In genomic region chr1:198158766-198159589, GRCh38 we compare ENCODE assay signal across 8 cellular contexts. TPM values are rescaled to one million over a fixed set of nuclear protein-coding genes. Genes with fewer than 3 reads are reported as not detected.
DNase-seq lines count a peak whose midpoint lies in the region; ATAC-seq, FAIRE-seq and TF ChIP-seq lines count a peak whose summit lies in the region.

No MANE protein-coding gene starts in this region.

- H3K9ac ChIP-seq in H1 (replicated peaks in 1 of 4; ENCODE audit: extremely low read depth in 1 of 4, low read depth in 3 of 4, low read length in 3 of 4): peak overlapping the region; percentile 43 to 96 (median 72)

- no peaks in the 10 kb centered on the region for H4K20me1 ChIP-seq in H1 (replicated peaks in 1 of 2; ENCODE audit: control insufficient read depth in 1 of 2, insufficient read depth in 2 of 2, low read length in 2 of 2)

- H2BK20ac ChIP-seq in H1 (ENCODE audit: low read length): no peak overlapping the region

- TF ChIP-seq EP300 in H1 (IDR thresholded peaks at IDR 0.05; ENCODE audit: borderline replicate concordance in 1 of 2, low read depth in 2 of 2, low read length in 2 of 2): no peak

- H2BK15ac ChIP-seq in H1 (ENCODE audit: low read length): no peak overlapping the region

- peaks cover 3% of the 10 kb centered on the region; the same call in 1 of the 2 replicates for H3K79me1 ChIP-seq in H1 (ENCODE audit: low read depth, low read length)

- H3K79me2 ChIP-seq in H1 (ENCODE audit: control insufficient read depth in 1 of 2, insufficient read depth in 2 of 2, low read length in 2 of 2): peaks cover 5 to 55% of the 10 kb centered on the region in 2 experiments; a peak in 2 of 4 replicates

- no peak overlapping the region for H3K56ac ChIP-seq in H1 (replicated peaks; ENCODE audit: insufficient read length, low read depth, low read length)

- WGBS in H1 (ENCODE audit: extremely low coverage in 1 of 2, insufficient coverage in 1 of 2, insufficient read length in 1 of 2, insufficient replicate concordance in 2 of 2, low coverage in 1 of 2, low lambda C conversion rate in 2 of 2, missing lambda C conversion rate in 1 of 2), 2 experiments: 3% methylated on average over 36 of the region's 37 CpGs; no CpG with 5 or more reads in 1 of the 2 experiments

- H3K18ac ChIP-seq in H1 (ENCODE audit: extremely low read depth, low read length): peak overlapping the region; percentile 78; the same call in 1 of the 2 replicates

- DNase-seq in Caki2 (ENCODE audit: low read depth) (peak; percentile 90), HUDEP-2 (lab: John Stamatoyannopoulos, UW; ENCODE audit: unreplicated experiment in 76 of 76) (peak in 74 of 76 experiments; percentile 26 to 88 (median 76)), NOMO-1 treated with DMSO at 0.1 percent for 48 hours (lab: John Stamatoyannopoulos, UW; ENCODE audit: unreplicated experiment) (peak; percentile 80), H1 (ENCODE audit: low read depth in 1 of 2, low spot score in 2 of 2) (peak; percentile 75 to 95), mesenteric fat pad (ENCODE audit: low spot score) (peak; percentile 94)
- DNase-seq in activated CD8-positive, alpha-beta memory T cell treated with anti-CD3 and anti-CD28 coated beads for 48 hours (ENCODE audit: low read depth in 2 of 3, low spot score in 2 of 3): peak; percentile 66 to 77 (median 73)
- peak; percentile 72 for DNase-seq in stimulated activated CD8-positive, alpha-beta memory T cell treated with anti-CD3 and anti-CD28 coated beads, Interleukin-15, amount 100 ng/mL, for 1 hour (ENCODE audit: low read depth)

- H3K4me2 ChIP-seq in H1 (ENCODE audit: insufficient read depth in 1 of 2, low read depth in 2 of 2, low read length in 2 of 2): peak overlapping the region; percentile 84 to 85

- H3K36me3 ChIP-seq in H1 (ENCODE audit: control insufficient read depth in 2 of 4, insufficient read depth in 4 of 4, low read length in 3 of 4): no peaks in the 10 kb centered on the region

- ATAC-seq in GM21423 (IDR thresholded peaks at IDR 0.05; ENCODE audit: unreplicated experiment): peak; percentile 74

- in situ Hi-C loops in Caki2 (cut with HindIII; ENCODE audit: low pct_unique_long_range_greater_than_20kb, low sequenced_read_pairs): no loop called here

- POLR2A ChIA-PET in H1 (lab: Charles Lee; ENCODE audit: partially characterized antibody): interaction anchor here (1.2 to 1.8 kb wide), 3 partner anchors 16 to 156 kb away, joined by 3 to 5 read pairs (median 3); no protein-coding TSS in a partner anchor

- no peak overlapping the region; the same call in 1 of the 2 replicates for H2AK5ac ChIP-seq in H1 (ENCODE audit: low read depth, low read length)

- CTCF ChIA-PET in H1 (lab: Charles Lee; ENCODE audit: partially characterized antibody): interaction anchor here (0.7 to 1.5 kb wide), 3 partner anchors 16 to 57 kb away, joined by 4 read pairs; no protein-coding TSS in a partner anchor

- peak overlapping the region; percentile 85; the same call in 1 of the 2 replicates for H4K8ac ChIP-seq in H1 (ENCODE audit: extremely low read depth, insufficient read depth, low read length)

- peaks cover 8% of the 10 kb centered on the region; the same call in 1 of the 2 replicates for H3K23me2 ChIP-seq in H1 (ENCODE audit: low read depth, low read length)

- H2AFZ ChIP-seq in H1 (ENCODE audit: low read length): peak overlapping the region; percentile 87

- TF ChIP-seq CTCF in H1 (IDR thresholded peaks at IDR 0.05; ENCODE audit: control extremely low read depth in 1 of 3, insufficient read depth in 1 of 3, low read depth in 1 of 3, low read length in 3 of 3): no peak

- H2BK120ac ChIP-seq in H1 (replicated peaks; ENCODE audit: low read depth, low read length): no peak overlapping the region

- no peaks in the 10 kb centered on the region for H3K9me3 ChIP-seq in H1 (ENCODE audit: insufficient read depth in 2 of 2, low read depth in 1 of 2, low read length in 1 of 2)

- no peak for TF ChIP-seq RAD21 in H1 (IDR thresholded peaks at IDR 0.05 in 1 of 2, conservative IDR thresholded peaks at IDR 0.05 in 1 of 2; ENCODE audit: low read depth in 2 of 2, low read length in 2 of 2)

- peaks cover 0 to 16% (median 6%) of the 10 kb centered on the region in 4 experiments; a peak in 6 of 7 replicates for H3K4me1 ChIP-seq in H1 (replicated peaks in 1 of 4; ENCODE audit: control insufficient read depth in 3 of 4, insufficient read depth in 4 of 4, low read length in 3 of 4)

- H3K27me3 ChIP-seq in H1 (replicated peaks in 1 of 4; ENCODE audit: control insufficient read depth in 3 of 4, extremely low read depth in 1 of 4, insufficient read depth in 3 of 4, low read length in 3 of 4): no peaks in the 10 kb centered on the region

- H3K27ac ChIP-seq in H1 (ENCODE audit: low read depth, low read length): peak overlapping the region; percentile 84

- peak overlapping the region; percentile 69 for H2BK5ac ChIP-seq in H1 (ENCODE audit: low read depth, low read length)

- TF ChIP-seq POLR2A in H1 (IDR thresholded peaks at IDR 0.05; ENCODE audit: control extremely low read depth in 1 of 2, low read depth in 2 of 2, low read length in 2 of 2): peak; percentile 78 to 96

- H4K91ac ChIP-seq in H1 (replicated peaks; ENCODE audit: insufficient read length, low read length): no peak overlapping the region

- H3K4ac ChIP-seq in H1 (replicated peaks; ENCODE audit: insufficient read length, low read depth, low read length): no peak overlapping the region

- no peak overlapping the region for H3K14ac ChIP-seq in H1 (ENCODE audit: insufficient read length)

- H4K5ac ChIP-seq in H1 (ENCODE audit: insufficient read length, low read depth, low read length): peak overlapping the region; percentile 77

- FAIRE-seq in H1 (lab: Jason Lieb, UNC): no peak

- no peak overlapping the region for H2BK12ac ChIP-seq in H1 (ENCODE audit: low read depth, low read length)

- H3K4me3 ChIP-seq in H1 (ENCODE audit: extremely low read depth in 1 of 4, insufficient read depth in 2 of 4, low read depth in 3 of 4, low read length in 4 of 4): peak overlapping the region; percentile 70 to 92 (median 78)

- H3K23ac ChIP-seq in H1 (ENCODE audit: insufficient read length): no peak overlapping the region

TF ChIP-seq in H1, 55 proteins besides CTCF, POLR2A, EP300 and RAD21 (continues in another document):
- TF ChIP-seq FOSL1 (IDR thresholded peaks at IDR 0.05; ENCODE audit: insufficient read depth, low read depth, low read length) (no peak), CBX5 (IDR thresholded peaks at IDR 0.05; ENCODE audit: low read depth, low read length) (no peak), TEAD4 (IDR thresholded peaks at IDR 0.05; ENCODE audit: low read depth, low read length) (0 out of 2 replicates have a peak, but pooled peaks have one; percentile 13), SIRT6 (IDR thresholded peaks at IDR 0.05; ENCODE audit: low read length) (no peak), SUZ12 (IDR thresholded peaks at IDR 0.05; ENCODE audit: low read length) (no peak), MAFK (IDR thresholded peaks at IDR 0.05; ENCODE audit: low read depth, low read length) (no peak), SP1 (IDR thresholded peaks at IDR 0.05; ENCODE audit: low read depth, low read length) (peak; percentile 89), CHD2 (IDR thresholded peaks at IDR 0.05; ENCODE audit: low read length) (peak; percentile 58; the same call in 1 of the 2 replicates), RNF2 (IDR thresholded peaks at IDR 0.05; ENCODE audit: borderline replicate concordance, low read depth, low read length, missing control alignments, poor library complexity, severe bottlenecking) (no peak), BRCA1 (IDR thresholded peaks at IDR 0.05; ENCODE audit: low read depth, low read length) (no peak), RBBP5 (IDR thresholded peaks at IDR 0.05; ENCODE audit: borderline replicate concordance, low read depth, low read length) (peak; percentile 59), TCF12 (IDR thresholded peaks at IDR 0.05; ENCODE audit: low read depth, low read length) (no peak), JUND (IDR thresholded peaks at IDR 0.05; ENCODE audit: low read length) (no peak), PHF8 (conservative IDR thresholded peaks at IDR 0.05; ENCODE audit: low read depth, low read length) (peak; percentile 66), ASH2L (IDR thresholded peaks at IDR 0.05; ENCODE audit: low read length) (peak; percentile 82), CEBPB (IDR thresholded peaks at IDR 0.05; ENCODE audit: low read depth, low read length) (no peak), SRF (IDR thresholded peaks at IDR 0.05; ENCODE audit: low read depth, low read length) (no peak), POU5F1 (IDR thresholded peaks at IDR 0.05; ENCODE audit: low read depth, low read length) (no peak), KDM4A (IDR thresholded peaks at IDR 0.05; ENCODE audit: low read depth, low read length, severe bottlenecking) (peak; percentile 36), GTF2F1 (IDR thresholded peaks at IDR 0.05; ENCODE audit: borderline replicate concordance, low read depth, low read length) (peak; percentile 61; the same call in 1 of the 2 replicates)

RNA-seq across cellular contexts. Expression of gene NEK7, which starts 2.2 kb away (rescaled TPM):
- 27.3 and 37.2 TPM in 2 replicates for total RNA-seq in Caki2 (2014; rRNA removed; shearing (Covaris generic); ENCODE audit: low replicate concordance)
- total RNA-seq in H1 (2021; fragmentation: NEBNext Ultra II Directional; extraction: Animal tissue kit (Norgen Biotek cat#: 25700)): 7.8 and 10.0 TPM in 2 replicates
- 3.5 and 5.1 TPM in 2 replicates for polyA plus RNA-seq in H1 (2011; rRNA removed)
- 4.9 TPM for polyA plus RNA-seq in H1 (2011; cell fraction: cytosol; rRNA removed)
- 4.8 TPM for polyA plus RNA-seq in H1 (2011; cell fraction: nucleus; rRNA removed)
- 2.9 to 3.6 TPM (median 3.3 TPM) in 4 replicates for polyA plus RNA-seq in H1 (2012, experiment 1 of 2)
- 0.33 TPM for polyA plus RNA-seq in H1 (2012, experiment 2 of 2)
- 4.0 TPM for polyA plus RNA-seq in H1 (2013, experiment 1 of 2)
- 3.5 TPM for polyA plus RNA-seq in H1 (2013, experiment 2 of 2)
- polyA minus RNA-seq in H1 (2011; rRNA and poly(A)+ RNA removed): 14.2 and 15.6 TPM in 2 replicates
- polyA minus RNA-seq in H1 (2011; cell fraction: cytosol; rRNA and poly(A)+ RNA removed): 13.2 TPM
- 19.6 TPM for polyA minus RNA-seq in H1 (2011; cell fraction: nucleus; rRNA and poly(A)+ RNA removed)
- total RNA-seq in mesenteric fat pad: 103 TPM

Comparison
In these comparisons a context has a peak if more than half of its experiments do, and no peak if none do; other contexts are left out.
1. Peak in every context shown above with its lines: DNase-seq, ATAC-seq, H3K4me3 ChIP-seq and H3K27ac ChIP-seq.